Comparison of ENCODE assay signal across 21 cellular contexts in the genomic region with DNA sequence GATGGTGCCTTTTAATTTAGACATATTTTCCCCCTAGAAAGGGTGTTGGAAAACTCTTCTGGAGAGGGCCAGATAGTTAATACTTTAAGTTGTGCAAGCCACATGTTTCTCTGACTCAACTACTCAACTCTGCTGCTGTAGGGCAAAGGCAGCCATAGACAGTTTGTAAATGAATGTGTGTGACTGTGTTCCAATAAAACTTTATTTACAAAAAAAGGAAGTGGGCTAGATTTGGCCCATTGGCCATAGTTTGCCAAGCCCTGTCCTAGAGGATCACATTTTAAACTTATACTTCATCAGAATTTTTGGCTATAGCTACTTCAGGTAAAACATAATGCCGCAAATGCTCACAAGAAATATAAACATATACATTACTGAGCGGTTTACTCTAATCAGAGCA.
"Had no signal": no experiment of that assay in that cellular context is flagged by ENCODE, and none has a peak within 500 bp of the region (broad histone marks: within the 10 kb centered on the region; RNA-seq: fewer than 3 reads in every experiment).

No MANE protein-coding gene starts in this region.

- H3K4me2 ChIP-seq: KMS-11 had no signal

- H3K9ac ChIP-seq: KMS-11 had no signal

- H3K27ac ChIP-seq: KMS-11, RWPE1 had no signal

- DNase-seq: IMR-90, Kasumi-1, MM.1S, NCI-H1048, NCI-H1105, NCI-H1417, NCI-H1436 treated with DMSO at 0.1 percent for 48 hours, NCI-H1694, NCI-H187 treated with DMSO at 0.1 percent for 48 hours, NCI-H2081, NCI-H2107, NCI-H526, PC-3, SHP77, T-helper 1 cell, T-helper 17 cell had no signal

- FAIRE-seq: HepG2 had no signal

- ATAC-seq: HepG2, Panc1, PC-3, SK-N-SH treated with all-trans-retinoic acid at 6 μM for 48 hours, T-helper 17 cell had no signal
